In genomic region chr3:37243811-37244748, GRCh38 we compare ENCODE assay signal across 1 cellular context.
A peak's percentile ranks its signal among the peaks of the same experiment; 100 is the strongest.
TF ChIP-seq lines count a peak whose summit lies in the region.

No MANE protein-coding gene starts in this region.

TF ChIP-seq in K562, 482 proteins besides CTCF, POLR2A, EP300 and RAD21 (continued from another document and continues in another):
- TF ChIP-seq MGA (IDR thresholded peaks at IDR 0.05) (peak; percentile 57), DACH1 (IDR thresholded peaks at IDR 0.05; ENCODE audit: partially characterized antibody) (no peak), DLX4 (CRISPR knock-in tag; IDR thresholded peaks at IDR 0.05) (no peak), CHD1 (IDR thresholded peaks at IDR 0.05; ENCODE audit: low read length) (peak; percentile 37), MXI1 (IDR thresholded peaks at IDR 0.05; ENCODE audit: low read depth, low read length) (peak; percentile 86), BDP1 (IDR thresholded peaks at IDR 0.05; ENCODE audit: insufficient read depth, insufficient read length) (no peak), NKRF (IDR thresholded peaks at IDR 0.05; ENCODE audit: borderline replicate concordance) (peak; percentile 86), NONO (IDR thresholded peaks at IDR 0.05; ENCODE audit: low read depth in 2 of 2, low read length in 1 of 2) (0 out of 4 replicates have a peak, but pooled peaks of 1 of the 2 experiments have one; percentile 11), AFF1 (IDR thresholded peaks at IDR 0.05; ENCODE audit: low read depth in 1 of 2, partially characterized antibody in 2 of 2) (peak in 1 of 2 experiments; percentile 65), SAP30 (IDR thresholded peaks at IDR 0.05; ENCODE audit: borderline replicate concordance, insufficient read depth, low read depth, low read length, poor library complexity, severe bottlenecking) (peak; percentile 84), USF2 (CRISPR knock-in tag; IDR thresholded peaks at IDR 0.05) (no peak), YY1 (IDR thresholded peaks at IDR 0.05; ENCODE audit: borderline replicate concordance in 1 of 3, control insufficient read depth in 1 of 3, extremely low read depth in 1 of 3, insufficient read depth in 3 of 3, insufficient read length in 1 of 3, insufficient replicate concordance in 2 of 3, low read depth in 1 of 3, low read length in 2 of 3) (peak in 2 of 3 experiments; percentile 16 to 67), ZNF263 (CRISPR knock-in tag; IDR thresholded peaks at IDR 0.05; ENCODE audit: borderline replicate concordance) (no peak), LCOR (CRISPR knock-in tag; IDR thresholded peaks at IDR 0.05) (no peak), THAP12 (CRISPR knock-in tag; IDR thresholded peaks at IDR 0.05) (no peak), CEBPG (CRISPR knock-in tag; IDR thresholded peaks at IDR 0.05) (no peak), CEBPG (tag; conservative IDR thresholded peaks at IDR 0.05 in 1 of 2, IDR thresholded peaks at IDR 0.05 in 1 of 2) (0 out of 4 replicates have a peak, but pooled peaks of 1 of the 2 experiments have one; percentile 4), PKNOX1 (IDR thresholded peaks at IDR 0.05) (peak; percentile 43; the same call in 1 of the 2 replicates), ELF2 (CRISPR knock-in tag; IDR thresholded peaks at IDR 0.05) (no peak), UBTF (IDR thresholded peaks at IDR 0.05; ENCODE audit: borderline replicate concordance in 1 of 2, low read depth in 2 of 2, low read length in 2 of 2) (peak in 1 of 2 experiments; percentile 90; a peak in 3 of 4 replicates), CREB3 (tag; conservative IDR thresholded peaks at IDR 0.05; ENCODE audit: low read depth) (peak; percentile 32; the same call in 1 of the 2 replicates)
